ENCODE assay signal across 14 cellular contexts in the genomic region with DNA sequence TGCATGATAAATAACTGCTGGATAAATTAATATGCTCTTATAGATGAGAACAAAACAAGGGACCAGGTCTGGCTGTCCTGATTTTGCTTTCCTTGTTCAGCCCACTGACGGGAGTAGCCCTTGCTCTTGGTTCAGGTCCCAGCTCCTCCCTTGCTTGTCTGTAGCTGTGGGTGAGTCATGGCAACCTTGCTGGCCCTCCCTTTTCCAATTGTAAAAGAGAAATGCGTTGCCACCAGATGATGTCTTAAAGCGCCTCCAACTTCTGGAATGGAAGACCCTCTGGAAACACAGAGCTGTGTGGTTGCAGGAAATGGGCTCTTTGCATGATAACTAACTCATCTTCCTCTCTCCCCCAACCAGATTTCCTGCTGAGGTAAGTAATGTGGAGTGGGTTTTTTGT.
A peak's percentile ranks its signal among the peaks of the same experiment; 100 is the strongest.
DNase-seq lines count a peak whose midpoint lies in the region; ATAC-seq, FAIRE-seq and TF ChIP-seq lines count a peak whose summit lies in the region.
"Had no signal": no experiment of that assay in that cellular context is flagged by ENCODE, and none has a peak within 500 bp of the region (broad histone marks: within the 10 kb centered on the region; RNA-seq: fewer than 3 reads in every experiment).

No MANE protein-coding gene starts in this region.

- H4K20me1 ChIP-seq in K562 (replicated peaks; ENCODE audit: control insufficient read depth, insufficient read depth, low read length), result no peaks in the 10 kb centered on the region; the same call in 1 of the 2 replicates

- H3K9me3 ChIP-seq in Caco-2 (peaks cover 15% of the 10 kb centered on the region), MG63 (no peaks in the 10 kb centered on the region), K562 (replicated peaks; ENCODE audit: control insufficient read depth, insufficient read depth, low read depth, low read length) (peaks cover 2% of the 10 kb centered on the region)

- CTCF ChIA-PET in Caco-2 (lab: Charles Lee), result no interaction called here
- CTCF ChIA-PET in K562 (lab: Yijun Ruan, JAX; ENCODE audit: low intra/inter-chr PET ratio), result no interaction called here

- intact Hi-C loops in Caco-2 (cut with micrococcal nuclease; ENCODE audit: unreplicated experiment), result no loop called here
- intact Hi-C loops in K562 (cut with micrococcal nuclease), result no loop called here

- no peak overlapping the region for H3K27ac ChIP-seq in K562 (ENCODE audit: extremely low read depth, low read depth, low read length)
- H3K27ac ChIP-seq: right atrium auricular region, SK-N-MC had no signal

- in situ Hi-C loops in K562 (cut with MboI), result no loop called here

- no peak for TF ChIP-seq POLR2A in K562 (conservative IDR thresholded peaks at IDR 0.05)

- no peak overlapping the region for H2AFZ ChIP-seq in K562 (ENCODE audit: low read depth, low read length)

- H3K27ac Mint-ChIP-seq in Caco-2 (ENCODE audit: unreplicated experiment), result peak overlapping the region; percentile 21

- DNase-seq in Caco-2, result no peak
- DNase-seq in MG63, result peak; percentile 69
- no peak for DNase-seq in K562 (ENCODE audit: extremely low read depth in 1 of 4, low spot score in 3 of 4)
- DNase-seq in lung microvascular endothelial cell (ENCODE audit: low read depth in 2 of 2), result peak; percentile 34 to 39
- no peak for DNase-seq in NCI-H774 (lab: John Stamatoyannopoulos, UW)
- no peak for DNase-seq in C1 segment of cervical spinal cord (lab: John Stamatoyannopoulos, UW)
- no peak for DNase-seq in D341Med (ENCODE audit: low spot score)
- DNase-seq: kidney; NCI-H187 treated with DMSO at 0.1 percent for 48 hours; stimulated activated CD8-positive, alpha-beta memory T cell treated with anti-CD3 and anti-CD28 coated beads, Interleukin-4, amount 100 ng/mL, for 48 hours had no signal

- no peaks in the 10 kb centered on the region for H3K79me2 ChIP-seq in K562 (ENCODE audit: control insufficient read depth, insufficient read depth, low read length)

- BruUV-seq in Caco-2 (replicated peaks; lab: Mats Ljungman, UMichigan) (no TSS peak), K562 (replicated peaks; lab: Mats Ljungman, UMichigan) (no TSS peak)

- no peak overlapping the region for H3K4me2 ChIP-seq in K562 (ENCODE audit: insufficient read depth, low read length)

- H3K4me3 ChIP-seq in Caco-2 (ENCODE audit: low read depth, low read length) (no peak overlapping the region), MG63 (no peak overlapping the region), K562 (no peak overlapping the region)
- H3K4me3 ChIP-seq: right atrium auricular region, SK-N-MC had no signal

- TF ChIP-seq EP300 in K562 (IDR thresholded peaks at IDR 0.05; ENCODE audit: low read length), result no peak

- 2% methylated on average over 3 of the region's 3 CpGs for WGBS in K562 (ENCODE audit: insufficient coverage, low coverage, missing lambda C conversion rate)

- no peak; the same call in 2 of the 3 replicates for ATAC-seq in K562
- ATAC-seq in GM18520 (IDR thresholded peaks at IDR 0.05; ENCODE audit: unreplicated experiment), result no peak

- no peaks in the 10 kb centered on the region for H3K9me1 ChIP-seq in K562 (ENCODE audit: control insufficient read depth, insufficient read depth, low read length)

- H3K9ac ChIP-seq in K562 (ENCODE audit: insufficient read depth in 1 of 2, low read depth in 2 of 2, low read length in 2 of 2), result no peak overlapping the region

- H3K27me3 ChIP-seq in Caco-2 (replicated peaks; ENCODE audit: control insufficient read depth, insufficient read depth, low read length) (no peaks in the 10 kb centered on the region), MG63 (no peaks in the 10 kb centered on the region), K562 (ENCODE audit: control insufficient read depth in 2 of 2, insufficient read depth in 2 of 2, low read length in 2 of 2) (peaks cover 3 to 12% of the 10 kb centered on the region in 2 experiments; a peak in 4 of 5 replicates)
- H3K27me3 ChIP-seq: right atrium auricular region had no signal

- FAIRE-seq in K562 (lab: Jason Lieb, UNC), result no peak
- FAIRE-seq: colon, kidney had no signal

- TF ChIP-seq RAD21 in K562 (CRISPR knock-in tag; conservative IDR thresholded peaks at IDR 0.05 in 1 of 2, IDR thresholded peaks at IDR 0.05 in 1 of 2), result no peak

- no peak overlapping the region for H3K4me3 Mint-ChIP-seq in Caco-2 (ENCODE audit: unreplicated experiment)

- peaks cover 2% of the 10 kb centered on the region; the same call in 1 of the 2 replicates for H3K36me3 ChIP-seq in Caco-2 (ENCODE audit: control insufficient read depth, insufficient read depth, low read length)
- no peaks in the 10 kb centered on the region for H3K36me3 ChIP-seq in MG63
- H3K36me3 ChIP-seq in K562 (ENCODE audit: control insufficient read depth, insufficient read depth, low read length), result no peaks in the 10 kb centered on the region
- H3K36me3 ChIP-seq: right atrium auricular region had no signal

- TF ChIP-seq CTCF in Caco-2 (IDR thresholded peaks at IDR 0.05; ENCODE audit: insufficient read depth in 1 of 2, low read depth in 1 of 2, low read length in 1 of 2, severe bottlenecking in 1 of 2, unreplicated experiment in 1 of 2), result no peak
- no peak for TF ChIP-seq CTCF in K562 (IDR thresholded peaks at IDR 0.05 in 2 of 3, conservative IDR thresholded peaks at IDR 0.05 in 1 of 3; ENCODE audit: insufficient read depth in 2 of 3, low read depth in 1 of 3, low read length in 3 of 3)

- peaks cover 39% of the 10 kb centered on the region for H3K4me1 ChIP-seq in Caco-2
- H3K4me1 ChIP-seq in K562 (replicated peaks in 1 of 2; ENCODE audit: control insufficient read depth in 2 of 2, insufficient read depth in 2 of 2, low read length in 2 of 2), result no peaks in the 10 kb centered on the region
- H3K4me1 ChIP-seq: right atrium auricular region had no signal

- H3K9me3 Mint-ChIP-seq in Caco-2 (ENCODE audit: unreplicated experiment), result peaks cover 11% of the 10 kb centered on the region

- peaks cover 19% of the 10 kb centered on the region for H3K36me3 Mint-ChIP-seq in Caco-2 (ENCODE audit: insufficient read depth, unreplicated experiment)

- H3K4me1 Mint-ChIP-seq in Caco-2 (ENCODE audit: low read depth, unreplicated experiment), result peaks cover 34% of the 10 kb centered on the region

- POLR2A ChIA-PET in Caco-2 (lab: Charles Lee) (no interaction called here), K562 (lab: Yijun Ruan, JAX) (no interaction called here)

- H3K27me3 Mint-ChIP-seq in Caco-2 (ENCODE audit: insufficient read depth, unreplicated experiment), result no peaks in the 10 kb centered on the region

TF ChIP-seq in K562, 482 proteins besides CTCF, POLR2A, EP300 and RAD21:
- TF ChIP-seq FOSL1 (tag; conservative IDR thresholded peaks at IDR 0.05) (0 out of 2 replicates have a peak, but pooled peaks have one; percentile 15), HSF4 (CRISPR knock-in tag; IDR thresholded peaks at IDR 0.05; ENCODE audit: borderline replicate concordance) (no peak)

Comparison
In these comparisons a context has a peak if more than half of its experiments do, and no peak if none do; other contexts are left out.
1. DNase-seq: peak in MG63 (single experiment) and lung microvascular endothelial cell (2 of 2); none in Caco-2 (0 of 2), K562 (0 of 4), NCI-H774 (single experiment), C1 segment of cervical spinal cord (0 of 14) and D341Med (single experiment).